Comparison of ENCODE assay signal across 10 cellular contexts in the genomic region with DNA sequence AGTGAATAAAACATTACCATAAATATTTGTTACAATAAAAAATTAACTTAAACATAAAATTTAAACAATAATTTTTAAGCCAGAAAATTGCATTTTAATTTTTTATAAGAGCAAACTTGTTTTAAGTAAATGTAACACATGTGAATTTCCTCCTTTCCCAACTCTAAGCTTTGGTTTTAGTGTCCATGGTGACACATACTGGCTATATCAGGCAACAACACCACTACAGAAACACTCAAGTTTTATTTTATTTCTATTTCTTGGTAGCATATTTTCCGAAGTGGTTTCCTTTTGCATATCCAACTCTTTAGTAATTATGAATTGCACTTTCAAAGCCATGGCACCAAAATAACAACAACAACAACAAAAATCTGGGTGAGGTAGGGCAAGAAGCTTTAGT. TPM values are rescaled to one million over a fixed set of nuclear protein-coding genes. Genes with fewer than 3 reads are reported as not detected.
DNase-seq lines count a peak whose midpoint lies in the region; ATAC-seq and TF ChIP-seq lines count a peak whose summit lies in the region.
"Had no signal": no experiment of that assay in that cellular context is flagged by ENCODE, and none has a peak within 500 bp of the region (broad histone marks: within the 10 kb centered on the region; RNA-seq: fewer than 3 reads in every experiment).

No MANE protein-coding gene starts in this region.

- H3K27me3 Mint-ChIP-seq in osteocyte (ENCODE audit: unreplicated experiment), result peaks cover 52% of the 10 kb centered on the region

- no peak overlapping the region for H3K27ac Mint-ChIP-seq in osteocyte (ENCODE audit: unreplicated experiment)

- no peak for TF ChIP-seq CTCF in choroid plexus epithelial cell (conservative IDR thresholded peaks at IDR 0.05; ENCODE audit: low read depth, low read length)
- TF ChIP-seq CTCF in osteocyte (IDR thresholded peaks at IDR 0.05), result peak; percentile 24

- no peak overlapping the region for H3K4me3 Mint-ChIP-seq in osteocyte (ENCODE audit: unreplicated experiment)

- DNase-seq in NCI-H82 (lab: John Stamatoyannopoulos, UW) (peak; percentile 50), NCI-H82 treated with DMSO at 0.1 percent for 48 hours (lab: John Stamatoyannopoulos, UW; ENCODE audit: unreplicated experiment) (no peak), NCI-H69 (lab: John Stamatoyannopoulos, UW) (peak; percentile 54), choroid plexus epithelial cell (ENCODE audit: low read depth) (peak; percentile 16), osteocyte (ENCODE audit: extremely low spot score, unreplicated experiment) (no peak), NCI-H2029 treated with DMSO at 0.1 percent for 48 hours (lab: John Stamatoyannopoulos, UW) (no peak)
- no peak for DNase-seq in stimulated activated CD4-positive, alpha-beta T cell treated with anti-CD3 and anti-CD28 coated beads, Interleukin-2, amount 100 ng/mL, for 48 hours
- DNase-seq: sigmoid colon had no signal

- H3K4me1 Mint-ChIP-seq in osteocyte (ENCODE audit: unreplicated experiment), result peaks cover 20% of the 10 kb centered on the region

- no peaks in the 10 kb centered on the region for H3K9me3 Mint-ChIP-seq in osteocyte (ENCODE audit: unreplicated experiment)

- no peak overlapping the region for H3K4me3 ChIP-seq in choroid plexus epithelial cell (ENCODE audit: low read depth, low read length)
- H3K4me3 ChIP-seq: BLaER1, sigmoid colon had no signal

- ATAC-seq in GM19397 (IDR thresholded peaks at IDR 0.05; ENCODE audit: unreplicated experiment), result no peak

- H3K36me3 Mint-ChIP-seq in osteocyte (ENCODE audit: unreplicated experiment), result no peaks in the 10 kb centered on the region

RNA-seq across cellular contexts. Expression of gene NELL2, which starts 2.2 kb away (rescaled TPM):
- not detected in 2 replicates for total RNA-seq in osteocyte

Comparison
In these comparisons a context has a peak if more than half of its experiments do, and no peak if none do; other contexts are left out.
1. DNase-seq: peak in NCI-H82 (single experiment), NCI-H69 (single experiment) and choroid plexus epithelial cell (single experiment); none in NCI-H82 treated with DMSO at 0.1 percent for 48 hours (single experiment), osteocyte (single experiment), stimulated activated CD4-positive, alpha-beta T cell treated with anti-CD3 and anti-CD28 coated beads, Interleukin-2, amount 100 ng/mL, for 48 hours (0 of 2) and NCI-H2029 treated with DMSO at 0.1 percent for 48 hours (single experiment).